Comparison of ENCODE assay signal across 8 cellular contexts in the genomic region with DNA sequence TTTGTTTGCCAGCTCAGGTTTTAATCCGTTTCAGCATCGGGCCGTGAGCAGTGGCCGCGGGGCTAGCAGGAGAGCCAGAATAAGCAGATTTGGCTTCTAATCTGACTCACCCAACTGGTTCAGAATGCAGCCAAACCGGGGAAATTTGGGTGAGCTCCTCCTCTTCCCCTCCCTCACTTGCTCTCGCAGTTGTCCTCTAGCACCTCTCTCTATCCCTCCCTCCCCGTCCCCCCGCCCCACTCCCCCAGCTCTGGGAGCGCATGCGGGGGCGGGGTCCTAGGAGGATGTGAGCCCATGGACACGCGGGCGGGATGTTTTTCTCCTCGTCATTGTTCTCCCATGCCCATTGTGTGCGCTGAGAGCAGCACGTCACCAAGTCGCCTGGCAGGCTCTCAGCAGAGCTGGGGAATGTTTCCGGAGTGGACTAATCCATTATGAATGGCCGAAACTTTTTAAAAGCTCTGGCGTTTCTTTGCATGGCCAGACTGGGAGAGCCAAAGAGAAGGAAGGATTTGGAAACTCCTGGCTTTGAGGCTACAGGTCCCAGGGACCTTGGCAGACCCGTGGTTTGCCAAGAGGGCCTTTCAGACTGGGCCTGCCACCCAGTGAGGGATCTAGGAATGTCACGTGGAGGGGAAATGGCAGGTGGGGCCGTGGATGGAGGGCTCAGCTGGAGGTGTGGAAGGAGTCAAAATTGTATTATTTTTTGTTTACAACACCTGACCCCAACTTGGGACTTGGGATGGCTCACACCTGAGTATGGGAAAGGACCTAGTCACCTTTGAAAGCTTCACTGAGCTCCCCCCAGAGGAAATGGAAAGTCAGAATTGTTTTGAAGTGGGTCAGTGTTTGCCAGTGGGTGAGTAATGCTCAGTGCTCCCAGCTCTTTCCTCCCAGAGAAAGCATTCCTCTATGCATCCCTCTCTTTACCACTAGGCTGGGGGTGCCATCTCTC. TPM values are rescaled to one million over a fixed set of nuclear protein-coding genes. Genes with fewer than 3 reads are reported as not detected.
DNase-seq lines count a peak whose midpoint lies in the region; ATAC-seq lines count a peak whose summit lies in the region.

No MANE protein-coding gene starts in this region.

- DNase-seq in SIG-M5 treated with dmso at 0.1 percent for 504 hours (lab: John Stamatoyannopoulos, UW; ENCODE audit: unreplicated experiment), result peak; percentile 77
- no peak for DNase-seq in SIG-M5 (lab: John Stamatoyannopoulos, UW)
- peak; percentile 80 for DNase-seq in NCI-H2196 (lab: John Stamatoyannopoulos, UW; ENCODE audit: unreplicated experiment)
- DNase-seq in anterior cingulate cortex (lab: John Stamatoyannopoulos, UW), result peak in 54 of 58 donors; percentile 35 to 91 (median 70)
- peak; percentile 87 to 92 (median 92) for DNase-seq in right cardiac atrium
- peak; percentile 63 to 96 (median 82) for DNase-seq in posterior cingulate gyrus

- H3K4me3 ChIP-seq in right cardiac atrium (ENCODE audit: low read length), result peak overlapping the region; percentile 36

- peaks cover 2% of the 10 kb centered on the region for H3K4me1 ChIP-seq in right cardiac atrium (ENCODE audit: control insufficient read depth, insufficient read depth, low read length)

- intact Hi-C loops in right cardiac atrium (cut with DNase I), result no loop called here
- intact Hi-C loops in posterior cingulate gyrus (cut with DNase I), result no loop called here

- H3K27me3 ChIP-seq in right cardiac atrium (ENCODE audit: control insufficient read depth, insufficient read depth), result no peaks in the 10 kb centered on the region

- ATAC-seq in right cardiac atrium, result peak; percentile 93 to 96
- ATAC-seq in GM18511 (IDR thresholded peaks at IDR 0.05; ENCODE audit: unreplicated experiment), result no peak
- ATAC-seq in HG03460 (IDR thresholded peaks at IDR 0.05; ENCODE audit: unreplicated experiment), result no peak

- H3K27ac ChIP-seq in right cardiac atrium (ENCODE audit: low read length), result peak overlapping the region; percentile 91

- no peaks in the 10 kb centered on the region for H3K9me3 ChIP-seq in right cardiac atrium (ENCODE audit: control insufficient read depth, low read length)

- under 1% methylated on average over 25 of the region's 25 CpGs for WGBS in right cardiac atrium

RNA-seq across cellular contexts. Expression of a gene that starts 39.2 kb away (rescaled TPM):
- 100 to 1,000 TPM in 3 of 4 donors, 10 to 100 TPM in 1; 80.2 to 148 (median 141) TPM for total RNA-seq in right cardiac atrium
- 150 TPM for polyA plus RNA-seq in right cardiac atrium

Comparison
In these comparisons a context has a peak if more than half of its experiments do, and no peak if none do; other contexts are left out.
1. ATAC-seq: peak in right cardiac atrium (2 of 2); none in GM18511 (single experiment) and HG03460 (single experiment).